ENCODE assay signal across 25 cellular contexts in genomic region chr3:146209371-146209770, GRCh38.
"Had no signal": no experiment of that assay in that cellular context is flagged by ENCODE, and none has a peak within 500 bp of the region (broad histone marks: within the 10 kb centered on the region; RNA-seq: fewer than 3 reads in every experiment).

No MANE protein-coding gene starts in this region.

- H3K9me3 ChIP-seq: colonic mucosa, esophagus squamous epithelium, gastroesophageal sphincter, heart right ventricle, left lung, lower lobe of right lung, mucosa of descending colon had no signal

- H3K27ac Mint-ChIP-seq: dendritic cell treated with granulocyte-macrophage colony-stimulating factor and Interleukin-4, amounts not matched to agents 40 ng/mL and 50 ng/mL, for 4 days; effector memory CD8-positive, alpha-beta T cell; endodermal cell; mesothelial cell of epicardium; naive B cell had no signal

- H3K36me3 ChIP-seq: colonic mucosa had no signal

- H3K36me3 Mint-ChIP-seq: naive B cell had no signal

- H3K4me3 Mint-ChIP-seq: dendritic cell treated with granulocyte-macrophage colony-stimulating factor and Interleukin-4, amounts not matched to agents 40 ng/mL and 50 ng/mL, for 4 days; effector memory CD8-positive, alpha-beta T cell; endodermal cell; mesothelial cell of epicardium; naive B cell had no signal

- H3K4me3 ChIP-seq: colonic mucosa, esophagus squamous epithelium, gastroesophageal sphincter, heart right ventricle, left lung, lower lobe of right lung, mucosa of descending colon had no signal

- H3K27ac ChIP-seq: colonic mucosa, epithelial cell of prostate, esophagus squamous epithelium, foreskin keratinocyte, gastroesophageal sphincter, heart right ventricle, left lung, lower lobe of right lung had no signal

- ATAC-seq: effector memory CD8-positive, alpha-beta T cell; esophagus mucosa; foreskin keratinocyte; gastroesophageal sphincter; heart right ventricle; left cardiac atrium; left lung; left ventricle myocardium superior; lower lobe of right lung; mucosa of descending colon had no signal

- H3K27me3 ChIP-seq: colonic mucosa, esophagus squamous epithelium, foreskin keratinocyte, gastroesophageal sphincter, heart right ventricle, left lung had no signal

- H3K9me3 Mint-ChIP-seq: dendritic cell treated with granulocyte-macrophage colony-stimulating factor and Interleukin-4, amounts not matched to agents 40 ng/mL and 50 ng/mL, for 4 days; effector memory CD8-positive, alpha-beta T cell; endodermal cell had no signal

- H3K4me1 ChIP-seq: colonic mucosa, esophagus squamous epithelium, foreskin keratinocyte, gastroesophageal sphincter, heart right ventricle, left lung, lower lobe of right lung had no signal

- FAIRE-seq: endometrium, islet of Langerhans, keratinocyte had no signal

- H3K27me3 Mint-ChIP-seq: dendritic cell treated with granulocyte-macrophage colony-stimulating factor and Interleukin-4, amounts not matched to agents 40 ng/mL and 50 ng/mL, for 4 days; effector memory CD8-positive, alpha-beta T cell; naive B cell had no signal

- DNase-seq: colonic mucosa; cortex of kidney; effector CD8-positive, alpha-beta T cell; effector memory CD8-positive, alpha-beta T cell; endodermal cell; erythroblast; esophagus squamous epithelium; foreskin keratinocyte; heart right ventricle; hippocampal formation; left cardiac atrium; left lung; left ventricle myocardium superior; lower lobe of right lung; mesenchymal stem cell; mucosa of descending colon; naive B cell had no signal

- H3K4me1 Mint-ChIP-seq: endodermal cell, mesothelial cell of epicardium, naive B cell had no signal
